8 cellular contexts compared by ENCODE assay signal in the genomic region with DNA sequence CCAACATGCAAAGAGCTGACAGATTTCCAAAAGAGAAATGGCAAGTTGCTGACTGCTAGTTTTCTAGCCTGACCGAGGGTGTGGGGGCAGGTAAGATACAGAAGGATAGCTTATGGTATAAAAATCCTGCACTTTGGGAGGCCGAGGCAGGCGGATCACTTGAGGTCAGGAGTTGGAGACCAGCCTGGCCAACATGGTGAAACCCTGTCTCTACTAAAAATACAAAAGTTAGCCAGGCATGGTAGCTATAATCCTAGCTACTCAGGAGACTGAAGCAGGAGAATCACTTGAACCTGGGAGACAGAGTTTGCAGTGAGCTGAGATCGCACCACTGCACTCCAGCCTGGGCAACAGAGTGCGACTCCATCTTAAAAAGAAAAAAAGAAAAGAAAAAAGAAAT.
A peak's percentile ranks its signal among the peaks of the same experiment; 100 is the strongest.
DNase-seq lines count a peak whose midpoint lies in the region; ATAC-seq and TF ChIP-seq lines count a peak whose summit lies in the region.
"Not testable (repeated sequence)": the region's sequence is repeated elsewhere in the genome, so short reads cannot be mapped to it uniquely, and the experiment has no call there.

No MANE protein-coding gene starts in this region.

- H3K9ac ChIP-seq in BLaER1 = not testable (repeated sequence)

- H3K36me3 ChIP-seq in BLaER1; tibial artery; aorta (ENCODE audit: control insufficient read depth in 1 of 2, insufficient read depth in 2 of 2, low read length in 1 of 2): not testable (repeated sequence)
- H3K36me3 ChIP-seq in spleen = peaks cover 0 to 40% (median 2%) of the 10 kb centered on the region in 6 donors

- peak; percentile 63 for DNase-seq in RPMI8226
- not testable (repeated sequence) for DNase-seq in coronary artery (ENCODE audit: low spot score); mesothelial cell of epicardium (ENCODE audit: low spot score in 2 of 2, unreplicated experiment in 2 of 2); tibial artery; aorta
- DNase-seq in posterior vena cava (ENCODE audit: low spot score) = peak; percentile 11
- DNase-seq in spleen = peak; percentile 6

- not testable (repeated sequence) for H3K4me3 ChIP-seq in BLaER1; coronary artery; spleen; tibial artery; aorta (ENCODE audit: low read length in 2 of 2)

- H3K4me2 ChIP-seq in BLaER1 = peak overlapping the region; percentile 60

- not testable (repeated sequence) for ATAC-seq in aorta (ENCODE audit: low FRiP score)

- peaks cover 81% of the 10 kb centered on the region for H3K4me1 ChIP-seq in BLaER1
- H3K4me1 ChIP-seq in spleen = peaks cover 4 to 85% (median 48%) of the 10 kb centered on the region in 6 donors
- peaks cover 0 to 46% (median 31%) of the 10 kb centered on the region in 4 donors for H3K4me1 ChIP-seq in tibial artery
- H3K4me1 ChIP-seq in aorta (ENCODE audit: control insufficient read depth in 1 of 2, insufficient read depth in 2 of 2, low read length in 2 of 2) = not testable (repeated sequence)

- H3K27ac ChIP-seq in BLaER1 = not testable (repeated sequence)
- H3K27ac ChIP-seq in coronary artery (peak overlapping the region; percentile 58 to 81), spleen (peak overlapping the region in 7 of 8 donors; percentile 16 to 78 (median 65)), tibial artery (peak overlapping the region; percentile 66 to 77), aorta (ENCODE audit: low read depth in 1 of 2, low read length in 2 of 2) (peak overlapping the region; percentile 64 to 65)

- not testable (repeated sequence) for H3K27me3 Mint-ChIP-seq in mesothelial cell of epicardium (ENCODE audit: low read depth)

- H3K9me3 ChIP-seq in BLaER1; spleen; tibial artery; aorta (ENCODE audit: control insufficient read depth, low read length): not testable (repeated sequence)

- not testable (repeated sequence) for H3K9me3 Mint-ChIP-seq in mesothelial cell of epicardium

- intact Hi-C loops in posterior vena cava (cut with DNase I); spleen (cut with DNase I; ENCODE audit: low total_unique reads); tibial artery (cut with DNase I; ENCODE audit: low total_unique reads); aorta (cut with DNase I): not testable (repeated sequence)

- 76 to 85% (median 81%) methylated on average over 5 of the region's 5 CpGs for WGBS in spleen, 5 donors
- 40 to 45% methylated on average over 5 of the region's 5 CpGs for WGBS in aorta, 2 donors

- not testable (repeated sequence) for H4K20me1 ChIP-seq in BLaER1

- TF ChIP-seq CTCF in coronary artery (IDR thresholded peaks at IDR 0.05); mesothelial cell of epicardium (IDR thresholded peaks at IDR 0.05; ENCODE audit: unreplicated experiment); spleen (IDR thresholded peaks at IDR 0.05 in 8 of 11, conservative IDR thresholded peaks at IDR 0.05 in 3 of 11); tibial artery (IDR thresholded peaks at IDR 0.05): not testable (repeated sequence)

- H3K36me3 Mint-ChIP-seq in mesothelial cell of epicardium = not testable (repeated sequence)

- TF ChIP-seq POLR2A in spleen (IDR thresholded peaks at IDR 0.05) = not testable (repeated sequence)

- H3K27ac Mint-ChIP-seq in mesothelial cell of epicardium = peak overlapping the region; percentile 21

- H3K27me3 ChIP-seq in BLaER1; spleen (replicated peaks in 1 of 7); tibial artery; aorta (ENCODE audit: control insufficient read depth in 1 of 2, insufficient read depth in 2 of 2, low read length in 1 of 2): not testable (repeated sequence)

- peaks cover 37% of the 10 kb centered on the region for H3K4me1 Mint-ChIP-seq in mesothelial cell of epicardium

- not testable (repeated sequence) for H3K4me3 Mint-ChIP-seq in mesothelial cell of epicardium
